In the genomic region with DNA sequence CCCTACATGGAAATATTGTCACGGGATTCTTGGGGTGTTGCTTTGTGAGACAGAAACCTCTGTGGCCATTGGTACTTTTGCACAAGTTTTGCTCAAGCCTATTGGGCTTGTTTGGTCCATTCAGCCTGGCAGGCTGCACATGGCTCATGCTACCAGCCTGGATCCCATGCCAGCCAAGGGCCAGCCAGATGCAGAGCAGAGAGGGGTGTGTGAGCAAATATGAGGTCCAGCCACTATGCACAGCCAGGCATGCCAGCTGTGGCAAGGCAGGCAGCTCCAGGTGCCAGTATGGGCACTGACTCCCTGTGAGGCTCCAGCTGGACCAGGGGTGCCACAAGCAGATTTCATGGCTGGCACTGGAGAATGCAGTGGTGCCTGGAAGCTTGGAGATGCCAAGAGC, we compare ENCODE assay signal across 18 cellular contexts. TPM values are rescaled to one million over a fixed set of nuclear protein-coding genes. Genes with fewer than 3 reads are reported as not detected.
"Had no signal": no experiment of that assay in that cellular context is flagged by ENCODE, and none has a peak within 500 bp of the region (broad histone marks: within the 10 kb centered on the region; RNA-seq: fewer than 3 reads in every experiment).

No MANE protein-coding gene starts in this region.

- H3K4me1 Mint-ChIP-seq: immature natural killer cell had no signal

- H3K36me3 ChIP-seq: gastrocnemius medialis, heart right ventricle, neural progenitor cell, upper lobe of left lung, vagina had no signal

- H3K27ac ChIP-seq: coronary artery, gastrocnemius medialis, heart right ventricle, neural progenitor cell, parathyroid adenoma, psoas muscle, vagina had no signal

- H3K4me2 ChIP-seq: neural progenitor cell had no signal

- H3K27me3 ChIP-seq: gastrocnemius medialis, heart right ventricle, neural progenitor cell, upper lobe of left lung, vagina had no signal

- ATAC-seq: gastrocnemius medialis; heart right ventricle; natural killer cell treated with Interleukin-12 subunit alpha and Interleukin-12 subunit beta and Interleukin-15 and Interleukin-18, amount 100 ng/mL, for 72 hours; psoas muscle had no signal

- H3K9me3 ChIP-seq: gastrocnemius medialis, heart right ventricle, psoas muscle, upper lobe of left lung, vagina had no signal

- H3K79me2 ChIP-seq: parathyroid adenoma had no signal

- H2AFZ ChIP-seq: neural progenitor cell, parathyroid adenoma had no signal

- DNase-seq: central memory CD4-positive, alpha-beta T cell; effector CD4-positive, alpha-beta T cell; gastrocnemius medialis; heart right ventricle; immature natural killer cell; mammary epithelial cell; occipital lobe; psoas muscle; small intestine; stimulated activated CD4-positive, alpha-beta T cell treated with anti-CD3 and anti-CD28 coated beads, Interleukin-12 subunit alpha, Interleukin-12 subunit beta, amount 100 ng/mL, for 4 hours; stimulated activated naive CD4-positive, alpha-beta T cell; upper lobe of left lung had no signal

- H3K9ac ChIP-seq: neural progenitor cell, parathyroid adenoma had no signal

- H3K4me3 ChIP-seq: coronary artery, gastrocnemius medialis, heart right ventricle, neural progenitor cell, psoas muscle, upper lobe of left lung, vagina had no signal

- H3K9me3 Mint-ChIP-seq: immature natural killer cell; natural killer cell treated with Interleukin-12 subunit alpha and Interleukin-12 subunit beta and Interleukin-15 and Interleukin-18, amount 100 ng/mL, for 72 hours had no signal

- H3K4me3 Mint-ChIP-seq: immature natural killer cell; natural killer cell treated with Interleukin-12 subunit alpha and Interleukin-12 subunit beta and Interleukin-15 and Interleukin-18, amount 100 ng/mL, for 72 hours had no signal

- FAIRE-seq: keratinocyte, small intestine had no signal

- H3K4me1 ChIP-seq: gastrocnemius medialis, heart right ventricle, parathyroid adenoma, psoas muscle, vagina had no signal

- H3K27ac Mint-ChIP-seq: immature natural killer cell; natural killer cell treated with Interleukin-12 subunit alpha and Interleukin-12 subunit beta and Interleukin-15 and Interleukin-18, amount 100 ng/mL, for 72 hours; neural progenitor cell had no signal

- H3K36me3 Mint-ChIP-seq: immature natural killer cell; natural killer cell treated with Interleukin-12 subunit alpha and Interleukin-12 subunit beta and Interleukin-15 and Interleukin-18, amount 100 ng/mL, for 72 hours; neural progenitor cell had no signal

RNA-seq across cellular contexts. Expression of a gene that starts 10.7 kb away (rescaled TPM):
- total RNA-seq: natural killer cell treated with Interleukin-12 subunit alpha and Interleukin-12 subunit beta and Interleukin-15 and Interleukin-18, amount 100 ng/mL, for 72 hours had no signal
